Comparison of ENCODE assay signal across 8 cellular contexts in the genomic region with DNA sequence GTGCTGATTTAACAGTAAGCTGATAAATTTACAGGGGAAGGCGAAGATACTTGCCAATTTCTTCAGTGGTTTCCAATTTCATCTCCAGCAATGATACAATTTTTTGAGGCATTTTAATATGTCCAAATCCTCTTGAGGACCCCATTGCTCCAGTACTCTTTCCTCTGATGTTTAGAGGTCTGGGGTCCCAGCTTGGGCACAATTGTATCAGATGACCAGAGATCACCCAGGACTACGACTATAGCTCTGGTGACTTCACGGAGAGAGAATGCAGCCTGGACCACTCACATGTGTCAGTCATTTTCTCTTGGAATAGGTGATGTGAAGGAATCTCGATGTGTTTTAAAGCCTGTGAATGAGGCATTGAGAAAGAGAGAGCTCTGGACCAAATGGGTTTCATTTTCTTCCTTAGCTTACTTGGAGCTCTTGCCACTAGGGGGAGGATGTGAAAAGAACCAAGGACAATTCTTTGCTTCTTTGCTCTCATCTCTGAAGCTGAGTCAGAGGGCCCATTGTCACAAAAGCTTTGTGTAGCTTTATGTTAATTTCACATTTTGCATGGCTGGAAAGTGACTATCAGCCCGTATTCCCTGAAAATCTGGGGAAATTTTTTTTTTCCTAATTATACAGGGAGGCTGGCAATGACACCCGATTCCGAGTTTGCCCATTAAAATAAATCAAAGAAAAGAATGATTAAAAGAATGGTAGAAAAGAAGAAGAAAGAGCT. TPM values are rescaled to one million over a fixed set of nuclear protein-coding genes. Genes with fewer than 3 reads are reported as not detected.
DNase-seq lines count a peak whose midpoint lies in the region; ATAC-seq, FAIRE-seq and TF ChIP-seq lines count a peak whose summit lies in the region.

No MANE protein-coding gene starts in this region.

- POLR2A ChIA-PET in AG04450 (lab: Yijun Ruan, JAX) = no interaction called here

- H3K9me3 ChIP-seq in AG04450 (ENCODE audit: control insufficient read depth, insufficient read depth, low read length) = no peaks in the 10 kb centered on the region

- FAIRE-seq in TTC549 (lab: Jason Lieb, UNC) (peak; percentile 52), endometrium (lab: Jason Lieb, UNC) (peak; percentile 88), urothelium cell line (lab: Jason Lieb, UNC) (no peak)

- CTCF ChIA-PET in AG04450 (lab: Charles Lee) = interaction anchor here (0.7 to 9.3 kb wide), 63 partner anchors 9 to 607 kb away, joined by 3 to 330 read pairs (median 4); a partner anchor contains a TSS

- no peak overlapping the region for H3K27ac ChIP-seq in AG04450 (ENCODE audit: low read depth, low read length)

- H3K4me3 ChIP-seq in AG04450 (ENCODE audit: low read depth, low read length) = peak overlapping the region; percentile 34; the same call in 1 of the 2 replicates

- DNase-seq in AG04450 (ENCODE audit: low read depth, low spot score) = peak; percentile 29
- peak; percentile 51 for DNase-seq in GM10266 (ENCODE audit: extremely low spot score)
- peak; percentile 26 for DNase-seq in NCI-H1092 treated with DMSO at 0.1 percent for 48 hours (lab: John Stamatoyannopoulos, UW)
- peak; percentile 44 for DNase-seq in mucosa of gallbladder (ENCODE audit: low spot score)
- DNase-seq in urothelium cell line (ENCODE audit: low spot score) = peak; percentile 70

- ATAC-seq in HG02610 (IDR thresholded peaks at IDR 0.05; ENCODE audit: unreplicated experiment) = peak; percentile 88

- H3K27me3 ChIP-seq in AG04450 (ENCODE audit: control insufficient read depth, insufficient read depth, low read length) = no peaks in the 10 kb centered on the region

- TF ChIP-seq CTCF in AG04450 (IDR thresholded peaks at IDR 0.05; ENCODE audit: low read depth, low read length) = peak; percentile 84
- peak; percentile 51 for TF ChIP-seq CTCF in GM10266 (IDR thresholded peaks at IDR 0.05; ENCODE audit: control insufficient read depth, insufficient read depth, low read depth, missing control alignments)

RNA-seq across cellular contexts. Expression of a gene that starts 6.7 kb away (rescaled TPM):
- 63.0 and 84.5 TPM in 2 replicates for polyA plus RNA-seq in AG04450 (2011; rRNA removed)
- 27.9 and 38.5 TPM in 2 replicates for polyA minus RNA-seq in AG04450 (2011; rRNA and poly(A)+ RNA removed)
- 31.9 TPM for total RNA-seq in mucosa of gallbladder
